In the genomic region with DNA sequence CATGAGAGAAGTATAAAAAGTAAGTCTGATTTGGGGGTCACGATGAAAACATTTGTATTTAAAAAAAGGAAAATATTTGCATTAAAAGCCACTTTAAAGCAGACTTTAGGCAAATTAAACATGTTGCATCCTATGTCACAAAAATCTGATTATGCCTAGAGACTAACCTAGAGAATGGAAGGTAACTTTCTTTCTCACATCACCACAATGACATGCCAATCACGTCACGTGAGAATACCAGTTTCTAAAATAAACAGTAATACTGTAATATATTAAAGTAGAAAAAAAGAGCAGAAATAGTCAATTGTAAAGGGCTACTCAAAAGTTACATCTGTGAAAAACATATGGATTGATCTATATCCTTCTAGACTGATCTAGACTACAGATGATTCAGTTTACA, we compare ENCODE assay signal across 1 cellular context.
TF ChIP-seq lines count a peak whose summit lies in the region.

No MANE protein-coding gene starts in this region.

TF ChIP-seq in IMR-90, 13 proteins besides CTCF, POLR2A, EP300 and RAD21:
- TF ChIP-seq FOS (IDR thresholded peaks at IDR 0.05; ENCODE audit: low read depth, low read length) (no peak), CEBPB (IDR thresholded peaks at IDR 0.05; ENCODE audit: low read depth, low read length) (no peak), RFX5 (IDR thresholded peaks at IDR 0.05; ENCODE audit: low read depth, low read length) (no peak), NFE2L2 (IDR thresholded peaks at IDR 0.05; ENCODE audit: low read depth, low read length) (no peak), CHD1 (IDR thresholded peaks at IDR 0.05; ENCODE audit: low read depth, low read length) (no peak), SMC3 (IDR thresholded peaks at IDR 0.05; ENCODE audit: low read depth, low read length) (no peak), BHLHE40 (IDR thresholded peaks at IDR 0.05; ENCODE audit: low read depth, low read length) (no peak)
- TF ChIP-seq, protein P1, sequence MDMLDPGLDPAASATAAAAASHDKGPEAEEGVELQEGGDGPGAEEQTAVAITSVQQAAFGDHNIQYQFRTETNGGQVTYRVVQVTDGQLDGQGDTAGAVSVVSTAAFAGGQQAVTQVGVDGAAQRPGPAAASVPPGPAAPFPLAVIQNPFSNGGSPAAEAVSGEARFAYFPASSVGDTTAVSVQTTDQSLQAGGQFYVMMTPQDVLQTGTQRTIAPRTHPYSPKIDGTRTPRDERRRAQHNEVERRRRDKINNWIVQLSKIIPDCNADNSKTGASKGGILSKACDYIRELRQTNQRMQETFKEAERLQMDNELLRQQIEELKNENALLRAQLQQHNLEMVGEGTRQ (IDR thresholded peaks at IDR 0.05; ENCODE audit: low read depth, low read length), result no peak
- TF ChIP-seq, protein P2, sequence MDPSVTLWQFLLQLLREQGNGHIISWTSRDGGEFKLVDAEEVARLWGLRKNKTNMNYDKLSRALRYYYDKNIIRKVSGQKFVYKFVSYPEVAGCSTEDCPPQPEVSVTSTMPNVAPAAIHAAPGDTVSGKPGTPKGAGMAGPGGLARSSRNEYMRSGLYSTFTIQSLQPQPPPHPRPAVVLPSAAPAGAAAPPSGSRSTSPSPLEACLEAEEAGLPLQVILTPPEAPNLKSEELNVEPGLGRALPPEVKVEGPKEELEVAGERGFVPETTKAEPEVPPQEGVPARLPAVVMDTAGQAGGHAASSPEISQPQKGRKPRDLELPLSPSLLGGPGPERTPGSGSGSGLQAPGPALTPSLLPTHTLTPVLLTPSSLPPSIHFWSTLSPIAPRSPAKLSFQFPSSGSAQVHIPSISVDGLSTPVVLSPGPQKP (IDR thresholded peaks at IDR 0.05; ENCODE audit: borderline replicate concordance, low read depth, low read length), result no peak
